In the genomic region with DNA sequence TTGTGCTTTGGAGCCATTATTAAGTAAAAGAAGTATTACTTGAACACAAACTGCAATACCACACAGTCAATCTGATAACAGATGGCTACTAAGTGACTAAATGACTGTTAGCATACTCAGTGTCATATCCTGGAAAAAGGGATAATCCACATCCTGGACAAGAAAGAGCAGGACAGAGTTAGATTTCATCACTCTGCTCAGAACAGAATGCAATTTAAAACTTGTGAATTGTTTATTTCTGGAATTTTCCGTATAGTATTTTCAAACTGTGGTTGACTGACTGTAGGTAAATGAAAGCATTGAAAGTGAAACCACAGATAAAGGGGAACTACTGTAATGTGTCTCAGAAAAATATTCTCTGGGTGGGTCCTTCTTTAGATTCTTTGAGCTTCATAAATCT, we compare ENCODE assay signal across 12 cellular contexts.
A peak's percentile ranks its signal among the peaks of the same experiment; 100 is the strongest.
DNase-seq lines count a peak whose midpoint lies in the region; ATAC-seq and TF ChIP-seq lines count a peak whose summit lies in the region.
"Had no signal": no experiment of that assay in that cellular context is flagged by ENCODE, and none has a peak within 500 bp of the region (broad histone marks: within the 10 kb centered on the region; RNA-seq: fewer than 3 reads in every experiment).

No MANE protein-coding gene starts in this region.

- no peak overlapping the region for H3K9ac ChIP-seq in mesendoderm (ENCODE audit: low read length)
- no peak overlapping the region for H3K9ac ChIP-seq in PC-3 (ENCODE audit: low read length)

- H2BK5ac ChIP-seq in mesendoderm (ENCODE audit: low read length), result no peak overlapping the region

- CTCF ChIA-PET in PC-3 (lab: Charles Lee), result no interaction called here

- POLR2A ChIA-PET in PC-3 (lab: Charles Lee; ENCODE audit: unreplicated experiment), result no interaction called here

- H4K8ac ChIP-seq in mesendoderm (ENCODE audit: low read depth, low read length), result no peak overlapping the region

- BruUV-seq in PC-3 (replicated peaks; lab: Mats Ljungman, UMichigan), result no TSS peak

- H3K27me3 ChIP-seq in foreskin keratinocyte (no peaks in the 10 kb centered on the region), mesendoderm (ENCODE audit: insufficient read depth, low read length, poor library complexity) (no peaks in the 10 kb centered on the region), PC-3 (ENCODE audit: low read length) (no peaks in the 10 kb centered on the region), ascending aorta (no peaks in the 10 kb centered on the region)

- H3K9me3 ChIP-seq in PC-3 (ENCODE audit: low read length), result no peaks in the 10 kb centered on the region
- H3K9me3 ChIP-seq in ascending aorta, result peaks cover 10 to 32% of the 10 kb centered on the region in 2 donors

- H3K23ac ChIP-seq in mesendoderm (ENCODE audit: low read length), result no peak overlapping the region

- no peaks in the 10 kb centered on the region for H3F3A ChIP-seq in PC-3 (ENCODE audit: low read length, unreplicated experiment)

- intact Hi-C loops in PC-3 (cut with micrococcal nuclease) (no loop called here), ascending aorta (cut with DNase I) (no loop called here)

- H2AFZ ChIP-seq in PC-3 (ENCODE audit: low read length), result no peak overlapping the region

- H3K4me2 ChIP-seq in mesendoderm (ENCODE audit: low read length), result no peak overlapping the region
- no peak overlapping the region for H3K4me2 ChIP-seq in PC-3 (ENCODE audit: low read length)

- H3K79me1 ChIP-seq in mesendoderm (ENCODE audit: low read length), result no peaks in the 10 kb centered on the region

- H3K79me2 ChIP-seq in mesendoderm (ENCODE audit: control insufficient read depth, insufficient read depth, low read length), result no peaks in the 10 kb centered on the region
- H3K79me2 ChIP-seq in PC-3 (ENCODE audit: low read length), result no peaks in the 10 kb centered on the region

- H4K20me1 ChIP-seq in PC-3 (ENCODE audit: low read length), result no peaks in the 10 kb centered on the region

- TF ChIP-seq CTCF in GM12865 (IDR thresholded peaks at IDR 0.05; ENCODE audit: insufficient read depth, low read depth, low read length, missing control alignments) (no peak), foreskin keratinocyte (conservative IDR thresholded peaks at IDR 0.05) (no peak), PC-3 (conservative IDR thresholded peaks at IDR 0.05; ENCODE audit: low read depth, low read length) (no peak), ascending aorta (IDR thresholded peaks at IDR 0.05) (no peak)

- H3K18ac ChIP-seq in mesendoderm (ENCODE audit: low read length), result no peak overlapping the region

- no peak overlapping the region for H2BK15ac ChIP-seq in mesendoderm (replicated peaks; ENCODE audit: low read depth)

- H3K9me2 ChIP-seq in PC-3 (replicated peaks; ENCODE audit: low read length), result no peaks in the 10 kb centered on the region

- H2BK120ac ChIP-seq in mesendoderm (ENCODE audit: low read depth, low read length), result no peak overlapping the region

- H3K27ac ChIP-seq in foreskin keratinocyte (no peak overlapping the region), mesendoderm (ENCODE audit: low read depth, low read length) (no peak overlapping the region), PC-3 (ENCODE audit: low read length) (no peak overlapping the region), ascending aorta (no peak overlapping the region)
- H3K27ac ChIP-seq: HL-60 had no signal

- H4K5ac ChIP-seq in mesendoderm (ENCODE audit: low read length), result no peak overlapping the region

- H3K56ac ChIP-seq in mesendoderm (ENCODE audit: low read length), result no peak overlapping the region

- ATAC-seq in GM19438 (IDR thresholded peaks at IDR 0.05; ENCODE audit: low read depth, unreplicated experiment), result peak; percentile 88
- ATAC-seq in HG02884 (IDR thresholded peaks at IDR 0.05; ENCODE audit: unreplicated experiment), result peak; percentile 97
- peak; percentile 80 for ATAC-seq in HG03575 (IDR thresholded peaks at IDR 0.05; ENCODE audit: extremely low read depth, insufficient number of reproducible peaks, low FRiP score, unreplicated experiment)
- ATAC-seq in foreskin keratinocyte, result no peak
- no peak for ATAC-seq in PC-3

- DNase-seq in GM12865 (ENCODE audit: low read depth) (peak; percentile 30), foreskin keratinocyte (no peak), mesendoderm (no peak), PC-3 (no peak), ascending aorta (ENCODE audit: low spot score in 2 of 2) (no peak)
- DNase-seq: activated CD4-positive, alpha-beta T cell treated with anti-CD3 and anti-CD28 coated beads, Interleukin-2, amount 50 U/mL, for 48 hours; NCI-H2081; SHP77 had no signal

- no peak overlapping the region for H2AK5ac ChIP-seq in mesendoderm (ENCODE audit: low read length)

- H3K4me1 ChIP-seq in foreskin keratinocyte (no peaks in the 10 kb centered on the region), mesendoderm (ENCODE audit: control insufficient read depth, low read depth, low read length) (no peaks in the 10 kb centered on the region), PC-3 (ENCODE audit: insufficient read depth, low read length) (no peaks in the 10 kb centered on the region), ascending aorta (no peaks in the 10 kb centered on the region)

- no peak overlapping the region for H3K4ac ChIP-seq in mesendoderm (ENCODE audit: low read depth, low read length)

- whole genome bisulfite sequencing in mesendoderm (ENCODE audit: extremely low coverage, insufficient coverage, low lambda C conversion rate), result no CpG with 5 or more reads among the region's 1 CpG

- no peak overlapping the region for H3K4me3 ChIP-seq in GM12865 (ENCODE audit: low read depth, low read length)
- no peak overlapping the region for H3K4me3 ChIP-seq in mesendoderm (ENCODE audit: low read length)
- no peak overlapping the region for H3K4me3 ChIP-seq in PC-3 (ENCODE audit: low read length)
- no peak overlapping the region for H3K4me3 ChIP-seq in ascending aorta

- H3K36me3 ChIP-seq in mesendoderm (ENCODE audit: control insufficient read depth, insufficient read depth, low read length) (no peaks in the 10 kb centered on the region), PC-3 (ENCODE audit: low read depth, low read length) (no peaks in the 10 kb centered on the region), ascending aorta (no peaks in the 10 kb centered on the region)

Comparison
In these comparisons a context has a peak if more than half of its experiments do, and no peak if none do; other contexts are left out.
1. ATAC-seq: peak in GM19438 (single experiment), HG02884 (single experiment) and HG03575 (single experiment); none in foreskin keratinocyte (single experiment) and PC-3 (single experiment).